Comparison of ENCODE assay signal across 1 cellular context in the genomic region with DNA sequence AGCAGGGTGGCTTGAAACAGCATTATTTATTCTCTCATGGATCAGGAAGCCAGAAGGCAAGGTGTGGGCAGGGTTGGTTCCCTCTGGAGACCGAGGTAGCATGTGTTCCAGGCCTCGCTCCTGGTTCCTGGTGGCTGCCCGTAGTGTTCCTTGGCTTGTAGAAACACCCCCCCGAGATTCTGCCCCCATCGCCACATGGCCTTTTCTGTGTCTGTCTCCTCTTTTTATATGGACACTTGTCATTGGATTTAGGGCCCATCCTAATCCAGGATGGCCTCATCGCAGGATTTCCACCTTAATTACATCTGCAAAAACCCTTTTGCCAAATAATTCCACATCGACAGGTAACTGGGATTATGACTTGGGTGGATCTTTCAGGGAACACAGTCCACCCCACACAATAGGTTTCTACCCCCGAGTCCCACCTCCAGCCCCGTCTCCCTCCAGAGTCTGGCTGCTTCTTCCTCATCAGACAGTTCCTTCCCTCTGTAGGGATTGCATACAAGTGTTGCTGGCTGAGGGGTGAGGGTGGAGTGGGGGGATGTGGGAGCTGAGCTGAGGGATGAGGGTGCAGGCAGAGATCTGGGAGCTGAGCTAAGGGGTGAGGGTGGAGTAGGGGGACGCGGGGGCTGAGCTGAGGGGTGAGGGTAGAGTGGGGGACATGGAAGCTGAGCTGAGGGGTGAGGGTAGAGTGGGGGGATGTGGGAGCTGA.
TF ChIP-seq lines count a peak whose summit lies in the region.

No MANE protein-coding gene starts in this region.

TF ChIP-seq in IMR-90, 13 proteins besides CTCF, POLR2A, EP300 and RAD21:
- TF ChIP-seq CHD1 (IDR thresholded peaks at IDR 0.05; ENCODE audit: low read depth, low read length) (no peak), RCOR1 (IDR thresholded peaks at IDR 0.05; ENCODE audit: insufficient replicate concordance, low read length) (no peak), NFE2L2 (IDR thresholded peaks at IDR 0.05; ENCODE audit: low read depth, low read length) (no peak), SMC3 (IDR thresholded peaks at IDR 0.05; ENCODE audit: low read depth, low read length) (no peak), BHLHE40 (IDR thresholded peaks at IDR 0.05; ENCODE audit: low read depth, low read length) (no peak), MAZ (IDR thresholded peaks at IDR 0.05; ENCODE audit: borderline replicate concordance, low read depth, low read length) (no peak), RFX5 (IDR thresholded peaks at IDR 0.05; ENCODE audit: low read depth, low read length) (no peak), CEBPB (IDR thresholded peaks at IDR 0.05; ENCODE audit: low read depth, low read length) (no peak), MXI1 (IDR thresholded peaks at IDR 0.05; ENCODE audit: borderline replicate concordance, low read depth, low read length) (no peak), FOS (IDR thresholded peaks at IDR 0.05; ENCODE audit: low read depth, low read length) (no peak), MAFK (IDR thresholded peaks at IDR 0.05; ENCODE audit: low read depth, low read length) (no peak)
- TF ChIP-seq, protein P1, sequence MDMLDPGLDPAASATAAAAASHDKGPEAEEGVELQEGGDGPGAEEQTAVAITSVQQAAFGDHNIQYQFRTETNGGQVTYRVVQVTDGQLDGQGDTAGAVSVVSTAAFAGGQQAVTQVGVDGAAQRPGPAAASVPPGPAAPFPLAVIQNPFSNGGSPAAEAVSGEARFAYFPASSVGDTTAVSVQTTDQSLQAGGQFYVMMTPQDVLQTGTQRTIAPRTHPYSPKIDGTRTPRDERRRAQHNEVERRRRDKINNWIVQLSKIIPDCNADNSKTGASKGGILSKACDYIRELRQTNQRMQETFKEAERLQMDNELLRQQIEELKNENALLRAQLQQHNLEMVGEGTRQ (IDR thresholded peaks at IDR 0.05; ENCODE audit: low read depth, low read length) = no peak
- TF ChIP-seq, protein P2, sequence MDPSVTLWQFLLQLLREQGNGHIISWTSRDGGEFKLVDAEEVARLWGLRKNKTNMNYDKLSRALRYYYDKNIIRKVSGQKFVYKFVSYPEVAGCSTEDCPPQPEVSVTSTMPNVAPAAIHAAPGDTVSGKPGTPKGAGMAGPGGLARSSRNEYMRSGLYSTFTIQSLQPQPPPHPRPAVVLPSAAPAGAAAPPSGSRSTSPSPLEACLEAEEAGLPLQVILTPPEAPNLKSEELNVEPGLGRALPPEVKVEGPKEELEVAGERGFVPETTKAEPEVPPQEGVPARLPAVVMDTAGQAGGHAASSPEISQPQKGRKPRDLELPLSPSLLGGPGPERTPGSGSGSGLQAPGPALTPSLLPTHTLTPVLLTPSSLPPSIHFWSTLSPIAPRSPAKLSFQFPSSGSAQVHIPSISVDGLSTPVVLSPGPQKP (IDR thresholded peaks at IDR 0.05; ENCODE audit: borderline replicate concordance, low read depth, low read length) = no peak
